8 cellular contexts compared by ENCODE assay signal in the genomic region with DNA sequence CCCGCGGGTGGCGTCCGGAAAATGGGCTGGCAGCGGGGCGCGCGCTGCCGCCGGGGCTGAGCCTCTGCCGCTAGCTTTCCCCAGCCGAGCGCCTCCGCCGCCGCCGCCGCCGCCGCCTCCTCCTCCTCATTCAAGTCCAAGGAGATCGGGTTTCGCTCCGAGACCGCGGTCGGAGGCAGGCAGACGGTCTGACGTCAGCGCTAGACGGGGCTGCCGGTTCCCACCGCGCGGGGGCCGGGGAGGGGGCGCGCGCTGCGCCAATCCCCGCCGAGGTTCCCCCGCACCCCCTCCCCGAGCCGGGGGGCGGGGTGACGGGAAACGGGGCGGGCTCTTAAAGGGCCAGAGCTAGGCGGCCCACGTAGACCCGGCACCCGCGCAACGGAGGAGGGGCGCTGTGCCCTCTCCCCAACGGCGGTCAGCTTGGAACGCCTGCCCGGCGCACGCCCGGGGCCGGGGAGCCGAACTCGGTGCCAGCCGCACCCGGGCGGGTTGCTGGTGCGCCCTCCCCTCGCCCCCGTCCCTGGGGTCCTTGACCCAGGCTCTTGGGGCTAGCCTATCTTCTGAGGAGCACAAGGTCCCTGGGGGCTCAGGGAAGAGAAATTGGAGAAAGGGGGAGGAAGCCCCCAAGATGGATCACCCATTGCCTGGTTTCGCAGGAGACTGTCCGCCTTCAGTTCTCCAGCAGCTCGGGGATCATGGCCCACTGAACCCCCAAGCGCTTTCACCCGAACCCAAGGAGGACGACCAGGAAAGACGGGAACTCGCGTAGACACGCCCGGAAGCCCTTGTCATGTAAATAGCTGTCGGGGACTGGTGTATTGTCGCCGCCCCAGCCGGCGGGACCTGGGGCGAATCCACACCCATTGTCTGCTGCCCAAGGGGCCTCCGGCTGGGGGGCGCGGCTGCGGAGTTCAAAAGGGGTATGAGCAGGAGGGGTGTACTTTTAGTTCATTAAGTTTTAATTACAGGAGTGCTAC. TPM values are rescaled to one million over a fixed set of nuclear protein-coding genes. Genes with fewer than 3 reads are reported as not detected.
DNase-seq lines count a peak whose midpoint lies in the region; ATAC-seq and TF ChIP-seq lines count a peak whose summit lies in the region.

A gene with protein sequence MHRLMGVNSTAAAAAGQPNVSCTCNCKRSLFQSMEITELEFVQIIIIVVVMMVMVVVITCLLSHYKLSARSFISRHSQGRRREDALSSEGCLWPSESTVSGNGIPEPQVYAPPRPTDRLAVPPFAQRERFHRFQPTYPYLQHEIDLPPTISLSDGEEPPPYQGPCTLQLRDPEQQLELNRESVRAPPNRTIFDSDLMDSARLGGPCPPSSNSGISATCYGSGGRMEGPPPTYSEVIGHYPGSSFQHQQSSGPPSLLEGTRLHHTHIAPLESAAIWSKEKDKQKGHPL (minus strand): TSS at position 193 of the 977 bp plus-strand sequence. CDS start 433 bp downstream, outside the sequence.

- peak within 1 kb of the TSS; percentile 91 for H3K4me3 Mint-ChIP-seq in natural killer cell treated with Interleukin-12 subunit alpha and Interleukin-12 subunit beta and Interleukin-15 and Interleukin-18, amount 100 ng/mL, for 72 hours
- H3K4me3 Mint-ChIP-seq in stimulated activated naive B cell treated with anti-CD40 and anti-IgM and Interleukin-4, amounts not matched to agents 10 μg/mL and 1 μg/mL and 100 μg/mL, for 72 hours, result peak within 1 kb of the TSS; percentile 88 to 92

- H3K27me3 Mint-ChIP-seq in natural killer cell treated with Interleukin-12 subunit alpha and Interleukin-12 subunit beta and Interleukin-15 and Interleukin-18, amount 100 ng/mL, for 72 hours, result peaks cover 14 to 31% of the 10 kb centered on the region in 2 donors
- peaks cover 0 to 5% of the 10 kb centered on the region in 2 donors for H3K27me3 Mint-ChIP-seq in stimulated activated naive B cell treated with anti-CD40 and anti-IgM and Interleukin-4, amounts not matched to agents 10 μg/mL and 1 μg/mL and 100 μg/mL, for 72 hours

- TF ChIP-seq RAD21 in Ishikawa (IDR thresholded peaks at IDR 0.05; ENCODE audit: low read depth), result no peak

- peaks cover 8 to 12% of the 10 kb centered on the region in 2 donors for H3K4me1 Mint-ChIP-seq in natural killer cell treated with Interleukin-12 subunit alpha and Interleukin-12 subunit beta and Interleukin-15 and Interleukin-18, amount 100 ng/mL, for 72 hours (ENCODE audit: low read depth in 2 of 2)
- H3K4me1 Mint-ChIP-seq in stimulated activated naive B cell treated with anti-CD40 and anti-IgM and Interleukin-4, amounts not matched to agents 10 μg/mL and 1 μg/mL and 100 μg/mL, for 72 hours, result peaks cover 50 to 63% of the 10 kb centered on the region in 2 donors

- ATAC-seq in GM21515 (IDR thresholded peaks at IDR 0.05; ENCODE audit: unreplicated experiment), result peak; percentile 79
- ATAC-seq in natural killer cell treated with Interleukin-12 subunit alpha and Interleukin-12 subunit beta and Interleukin-15 and Interleukin-18, amount 100 ng/mL, for 72 hours, result peak; percentile 92 to 93
- peak; percentile 84 to 88 for ATAC-seq in stimulated activated naive B cell treated with anti-CD40 and anti-IgM and Interleukin-4, amounts not matched to agents 10 μg/mL and 1 μg/mL and 100 μg/mL, for 72 hours (replicated peaks)

- DNase-seq in COLO668 (lab: John Stamatoyannopoulos, UW; ENCODE audit: unreplicated experiment) (peak; percentile 71), RKO (ENCODE audit: low spot score) (peak; percentile 93), activated gamma-delta T cell (lab: John Stamatoyannopoulos, UW) (peak; percentile 95), fibroblast of the conjunctiva (ENCODE audit: low read depth) (peak; percentile 81)
- DNase-seq in natural killer cell treated with Interleukin-12 subunit alpha and Interleukin-12 subunit beta and Interleukin-15 and Interleukin-18, amount 100 ng/mL, for 72 hours (ENCODE audit: low spot score), result peak; percentile 89
- DNase-seq in stimulated activated naive B cell treated with anti-CD40 and anti-IgM and Interleukin-4, amounts not matched to agents 10 μg/mL and 1 μg/mL and 100 μg/mL, for 72 hours, result peak; percentile 88

- H3K27ac Mint-ChIP-seq in natural killer cell treated with Interleukin-12 subunit alpha and Interleukin-12 subunit beta and Interleukin-15 and Interleukin-18, amount 100 ng/mL, for 72 hours, result peak within 1 kb of the TSS in 1 of 2 donors; percentile 42
- H3K27ac Mint-ChIP-seq in stimulated activated naive B cell treated with anti-CD40 and anti-IgM and Interleukin-4, amounts not matched to agents 10 μg/mL and 1 μg/mL and 100 μg/mL, for 72 hours, result peak within 1 kb of the TSS; percentile 94

- H3K36me3 Mint-ChIP-seq in natural killer cell treated with Interleukin-12 subunit alpha and Interleukin-12 subunit beta and Interleukin-15 and Interleukin-18, amount 100 ng/mL, for 72 hours, result peaks cover 5% of the 10 kb centered on the region
- peaks cover 2 to 3% of the 10 kb centered on the region in 2 donors for H3K36me3 Mint-ChIP-seq in stimulated activated naive B cell treated with anti-CD40 and anti-IgM and Interleukin-4, amounts not matched to agents 10 μg/mL and 1 μg/mL and 100 μg/mL, for 72 hours

- no peaks in the 10 kb centered on the region for H3K9me3 Mint-ChIP-seq in natural killer cell treated with Interleukin-12 subunit alpha and Interleukin-12 subunit beta and Interleukin-15 and Interleukin-18, amount 100 ng/mL, for 72 hours
- H3K9me3 Mint-ChIP-seq in stimulated activated naive B cell treated with anti-CD40 and anti-IgM and Interleukin-4, amounts not matched to agents 10 μg/mL and 1 μg/mL and 100 μg/mL, for 72 hours, result no peaks in the 10 kb centered on the region

- peak; percentile 87 for TF ChIP-seq EP300 in Ishikawa (IDR thresholded peaks at IDR 0.05; ENCODE audit: borderline replicate concordance)

TF ChIP-seq in Ishikawa, 13 proteins besides CTCF, POLR2A, EP300 and RAD21:
- TF ChIP-seq CEBPB (IDR thresholded peaks at IDR 0.05) (no peak), EGR1 (IDR thresholded peaks at IDR 0.05) (no peak; the same call in 1 of the 2 replicates), ZBTB7A (IDR thresholded peaks at IDR 0.05; ENCODE audit: low read depth) (peak; percentile 96; the same call in 1 of the 2 replicates), FOXM1 (IDR thresholded peaks at IDR 0.05; ENCODE audit: borderline replicate concordance, low read depth) (peak; percentile 17), MAX (IDR thresholded peaks at IDR 0.05) (peak; percentile 30; the same call in 1 of the 2 replicates), YY1 (IDR thresholded peaks at IDR 0.05; ENCODE audit: low read depth) (no peak; the same call in 1 of the 2 replicates), REST (IDR thresholded peaks at IDR 0.05; ENCODE audit: low read depth) (no peak), TAF1 (IDR thresholded peaks at IDR 0.05; ENCODE audit: low read depth) (peak; percentile 61), TEAD4 (IDR thresholded peaks at IDR 0.05) (peak; percentile 43; the same call in 1 of the 2 replicates), NFIC (IDR thresholded peaks at IDR 0.05) (0 out of 2 replicates have a peak, but pooled peaks have one; percentile 21), CREB1 (IDR thresholded peaks at IDR 0.05; ENCODE audit: low read depth) (peak; percentile 63), TCF12 (IDR thresholded peaks at IDR 0.05; ENCODE audit: low read depth) (peak; percentile 86; the same call in 1 of the 2 replicates)
- TF ChIP-seq, protein P1, sequence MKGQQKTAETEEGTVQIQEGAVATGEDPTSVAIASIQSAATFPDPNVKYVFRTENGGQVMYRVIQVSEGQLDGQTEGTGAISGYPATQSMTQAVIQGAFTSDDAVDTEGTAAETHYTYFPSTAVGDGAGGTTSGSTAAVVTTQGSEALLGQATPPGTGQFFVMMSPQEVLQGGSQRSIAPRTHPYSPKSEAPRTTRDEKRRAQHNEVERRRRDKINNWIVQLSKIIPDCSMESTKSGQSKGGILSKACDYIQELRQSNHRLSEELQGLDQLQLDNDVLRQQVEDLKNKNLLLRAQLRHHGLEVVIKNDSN (IDR thresholded peaks at IDR 0.05), result no peak

RNA-seq across cellular contexts. Expression of the gene that starts here (rescaled TPM):
- total RNA-seq in natural killer cell treated with Interleukin-12 subunit alpha and Interleukin-12 subunit beta and Interleukin-15 and Interleukin-18, amount 100 ng/mL, for 72 hours, result under 1 TPM in 1 of 2 donors, not detected in 1; 0.08 TPM

Comparison
In these comparisons a context has a peak if more than half of its experiments do, and no peak if none do; other contexts are left out.
1. Peak in every context shown above with its lines: DNase-seq and ATAC-seq.
2. Peak in DNase-seq and ATAC-seq in natural killer cell treated with Interleukin-12 subunit alpha and Interleukin-12 subunit beta and Interleukin-15 and Interleukin-18, amount 100 ng/mL, for 72 hours; RNA of the gene not detected or under 1 TPM.